ENCODE assay signal across 8 cellular contexts in the genomic region with DNA sequence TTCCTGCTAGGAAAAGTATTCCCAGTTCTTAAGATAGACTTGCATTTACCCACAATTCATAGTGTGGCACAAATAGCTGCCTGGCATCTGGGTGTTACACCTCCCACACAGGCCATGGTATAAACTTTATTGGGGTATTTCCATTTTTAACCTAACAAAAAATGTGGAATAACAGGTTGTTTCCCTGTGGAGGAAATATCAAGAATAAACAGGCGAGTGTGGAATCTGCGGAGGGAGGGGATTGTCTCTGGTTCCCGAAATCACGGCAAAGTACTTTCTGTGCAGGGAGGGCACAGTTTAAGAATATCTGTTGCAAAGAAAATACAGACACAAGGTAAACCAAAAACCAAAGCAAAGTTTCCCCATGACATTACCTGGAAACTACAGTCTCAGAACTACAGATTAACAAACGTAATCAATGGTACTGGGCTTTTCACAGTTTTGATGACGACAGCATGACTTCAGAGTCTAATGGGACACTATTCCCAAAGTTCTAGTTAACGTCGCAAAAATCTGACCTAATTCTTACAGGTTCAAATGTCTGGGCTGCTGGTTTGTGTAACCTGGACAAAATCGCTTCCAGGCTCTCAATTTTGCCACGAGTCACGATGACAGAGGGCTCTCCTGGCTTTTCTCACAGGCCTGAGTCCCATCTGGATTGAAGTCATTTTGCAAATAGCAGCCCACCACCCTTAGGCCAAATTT. TPM values are rescaled to one million over a fixed set of nuclear protein-coding genes. Genes with fewer than 3 reads are reported as not detected.
DNase-seq lines count a peak whose midpoint lies in the region; TF ChIP-seq lines count a peak whose summit lies in the region.

No MANE protein-coding gene starts in this region.

- H3K4me3 Mint-ChIP-seq in MCF 10A (ENCODE audit: unreplicated experiment): peak overlapping the region; percentile 80

- peak overlapping the region; percentile 92 for H3K9ac ChIP-seq in mesendoderm (ENCODE audit: low read length)

- H4K8ac ChIP-seq in mesendoderm (ENCODE audit: low read depth, low read length): no peak overlapping the region

- no CpG with 5 or more reads among the region's 11 CpGs for WGBS in mesendoderm (ENCODE audit: extremely low coverage, insufficient coverage, low lambda C conversion rate)

- peaks cover 5% of the 10 kb centered on the region for H3K79me1 ChIP-seq in mesendoderm (ENCODE audit: low read length)

- peak overlapping the region; percentile 98 for H3K56ac ChIP-seq in mesendoderm (ENCODE audit: low read length)

- H2AK5ac ChIP-seq in mesendoderm (ENCODE audit: low read length): no peak overlapping the region

- no peaks in the 10 kb centered on the region for H3K27me3 Mint-ChIP-seq in MCF 10A (ENCODE audit: insufficient read depth, unreplicated experiment)

- no peaks in the 10 kb centered on the region for H3K36me3 ChIP-seq in mesendoderm (ENCODE audit: control insufficient read depth, insufficient read depth, low read length)

- no peak overlapping the region for H2BK15ac ChIP-seq in mesendoderm (replicated peaks; ENCODE audit: low read depth)

- no peak overlapping the region for H3K27ac ChIP-seq in mesendoderm (ENCODE audit: low read depth, low read length)

- H3K27ac Mint-ChIP-seq in MCF 10A (ENCODE audit: low read depth, unreplicated experiment): peak overlapping the region; percentile 59

- no peaks in the 10 kb centered on the region for H3K9me3 Mint-ChIP-seq in MCF 10A (ENCODE audit: unreplicated experiment)

- peaks cover 19% of the 10 kb centered on the region for H3K36me3 Mint-ChIP-seq in MCF 10A (ENCODE audit: insufficient read depth, unreplicated experiment)

- no peak overlapping the region for H2BK5ac ChIP-seq in mesendoderm (ENCODE audit: low read length)

- H3K27me3 ChIP-seq in mesendoderm (ENCODE audit: insufficient read depth, low read length, poor library complexity): no peaks in the 10 kb centered on the region

- no peak overlapping the region for H3K18ac ChIP-seq in mesendoderm (ENCODE audit: low read length)

- POLR2A ChIA-PET in MCF 10A (lab: Yijun Ruan, JAX): interaction anchor here (1.0 to 4.3 kb wide), 3 partner anchors 36 to 129 kb away, joined by 3 to 114 read pairs (median 7); no protein-coding TSS in a partner anchor

- intact Hi-C loops in MCF 10A (cut with micrococcal nuclease): no loop called here

- H3K4me1 Mint-ChIP-seq in MCF 10A (ENCODE audit: insufficient read depth, unreplicated experiment): peaks cover 41% of the 10 kb centered on the region

- H3K4me1 ChIP-seq in mesendoderm (ENCODE audit: control insufficient read depth, low read depth, low read length): peaks cover 2% of the 10 kb centered on the region

- no peak overlapping the region for H3K4ac ChIP-seq in mesendoderm (ENCODE audit: low read depth, low read length)

- peak overlapping the region; percentile 88 for H3K4me3 ChIP-seq in mesendoderm (ENCODE audit: low read length)

- H3K23ac ChIP-seq in mesendoderm (ENCODE audit: low read length): no peak overlapping the region

- no peak overlapping the region for H2BK120ac ChIP-seq in mesendoderm (ENCODE audit: low read depth, low read length)

- peak; percentile 17 for DNase-seq in stimulated activated CD4-positive, alpha-beta T cell treated with anti-CD3 and anti-CD28 coated beads, Interleukin-4, amount 100 ng/mL, for 24 hours
- DNase-seq in stimulated activated CD4-positive, alpha-beta T cell treated with anti-CD3 and anti-CD28 coated beads, Interleukin-4, amount 100 ng/mL, for 4 hours: no peak
- DNase-seq in MCF 10A (ENCODE audit: unreplicated experiment) (no peak), mesendoderm (no peak), mesenteric fat pad (ENCODE audit: low spot score) (no peak), KG1 (lab: John Stamatoyannopoulos, UW) (no peak), NCI-H345 (lab: John Stamatoyannopoulos, UW) (no peak), MV-4-11 (lab: John Stamatoyannopoulos, UW) (no peak)

- H3K4me2 ChIP-seq in mesendoderm (ENCODE audit: low read length): peak overlapping the region; percentile 47

- TSS peak; percentile 47 for BruUV-seq in MCF 10A (replicated peaks; lab: Mats Ljungman, UMichigan)

- H3K79me2 ChIP-seq in mesendoderm (ENCODE audit: control insufficient read depth, insufficient read depth, low read length): peaks cover 54% of the 10 kb centered on the region

- CTCF ChIA-PET in MCF 10A (lab: Yijun Ruan, JAX): interaction anchor here (0.6 kb wide), 1 partner anchor 662 kb away, joined by 4 read pairs; no protein-coding TSS in a partner anchor

- H4K5ac ChIP-seq in mesendoderm (ENCODE audit: low read length): no peak overlapping the region

- no peak for TF ChIP-seq CTCF in MCF 10A (IDR thresholded peaks at IDR 0.05; ENCODE audit: unreplicated experiment)

RNA-seq across cellular contexts. Expression of a gene that starts 1.4 kb away (rescaled TPM):
- total RNA-seq in MCF 10A (2022) (84.1 and 105 TPM in 2 replicates), mesenteric fat pad (107 TPM)
- polyA plus RNA-seq in mesendoderm (2013, experiment 1 of 2): 93.9 TPM
- 92.1 TPM for polyA plus RNA-seq in mesendoderm (2013, experiment 2 of 2)

RNA-seq across cellular contexts. Expression of a gene that starts 58.6 kb away (rescaled TPM):
- 31.5 and 40.0 TPM in 2 replicates for total RNA-seq in MCF 10A (2022)
- polyA plus RNA-seq in mesendoderm (2013, experiment 1 of 2): 21.1 TPM
- 22.5 TPM for polyA plus RNA-seq in mesendoderm (2013, experiment 2 of 2)
- 58.7 TPM for total RNA-seq in mesenteric fat pad

RNA-seq across cellular contexts. Expression of a gene that starts 58.8 kb away (rescaled TPM):
- total RNA-seq in MCF 10A (2022): 62.3 and 63.3 TPM in 2 replicates
- 40.2 TPM for polyA plus RNA-seq in mesendoderm (2013, experiment 1 of 2)
- polyA plus RNA-seq in mesendoderm (2013, experiment 2 of 2): 40.3 TPM
- total RNA-seq in mesenteric fat pad: 71.0 TPM
